18 cellular contexts compared by ENCODE assay signal in genomic region chr17:74119049-74119580, GRCh38.
"Had no signal": no experiment of that assay in that cellular context is flagged by ENCODE, and none has a peak within 500 bp of the region (broad histone marks: within the 10 kb centered on the region; RNA-seq: fewer than 3 reads in every experiment).

No MANE protein-coding gene starts in this region.

- DNase-seq: activated CD4-positive, alpha-beta T cell treated with anti-CD3 and anti-CD28 coated beads, Interleukin-2, amount 10 ng/mL, durations not matched to agents 24 days and 14 days; activated CD8-positive, alpha-beta T cell treated with anti-CD3 and anti-CD28 coated beads for 36 hours; activated naive CD4-positive, alpha-beta T cell treated with anti-CD3 and anti-CD28 coated beads for 36 hours; activated T-cell treated with anti-CD3 and anti-CD28 coated beads, Interleukin-2, amount 50 U/mL, for 1 hour; colonic mucosa; heart left ventricle; immature natural killer cell; mesenchymal stem cell; naive thymus-derived CD8-positive, alpha-beta T cell; nucleus accumbens; stimulated activated CD4-positive, alpha-beta T cell treated with anti-CD3 and anti-CD28 coated beads, Interleukin-12 subunit alpha, Interleukin-12 subunit beta, amount 100 ng/mL, for 4 hours; stimulated activated CD4-positive, alpha-beta T cell treated with anti-CD3 and anti-CD28 coated beads, Interleukin-2, amount 100 ng/mL, for 24 hours; T1000; trophoblast cell had no signal

- H3K36me3 Mint-ChIP-seq: immature natural killer cell; naive thymus-derived CD8-positive, alpha-beta T cell had no signal

- H3K36me3 ChIP-seq: colonic mucosa, heart left ventricle, suprapubic skin had no signal

- H3K27me3 ChIP-seq: colonic mucosa had no signal

- H3K9me3 Mint-ChIP-seq: activated CD4-positive, alpha-beta T cell treated with anti-CD3 and anti-CD28 coated beads, Interleukin-2, amount 10 ng/mL, durations not matched to agents 24 days and 14 days; activated CD8-positive, alpha-beta T cell treated with anti-CD3 and anti-CD28 coated beads for 36 hours; activated naive CD4-positive, alpha-beta T cell treated with anti-CD3 and anti-CD28 coated beads for 36 hours; activated T-helper 17 cell treated with anti-CD3 and anti-CD28 coated beads, Interleukin-2, amount 50 U/mL, for 72 hours; central memory CD8-positive, alpha-beta T cell; immature natural killer cell; naive thymus-derived CD8-positive, alpha-beta T cell; stimulated activated naive CD8-positive, alpha-beta T cell treated with anti-CD3 and anti-CD28 coated beads, Interleukin-15, Interleukin-2, amounts not matched to agents 100 ng/mL and 50 ng/mL, for 24 hours had no signal

- H3K27ac ChIP-seq: colonic mucosa, heart left ventricle, suprapubic skin had no signal

- H3K27ac Mint-ChIP-seq: activated CD4-positive, alpha-beta T cell treated with anti-CD3 and anti-CD28 coated beads, Interleukin-2, amount 10 ng/mL, durations not matched to agents 24 days and 14 days; activated CD8-positive, alpha-beta T cell treated with anti-CD3 and anti-CD28 coated beads for 36 hours; activated naive CD4-positive, alpha-beta T cell treated with anti-CD3 and anti-CD28 coated beads for 36 hours; activated T-helper 17 cell treated with anti-CD3 and anti-CD28 coated beads, Interleukin-2, amount 50 U/mL, for 72 hours; immature natural killer cell; stimulated activated naive CD8-positive, alpha-beta T cell treated with anti-CD3 and anti-CD28 coated beads, Interleukin-15, Interleukin-2, amounts not matched to agents 100 ng/mL and 50 ng/mL, for 24 hours had no signal

- H3K4me1 Mint-ChIP-seq: activated CD4-positive, alpha-beta T cell treated with anti-CD3 and anti-CD28 coated beads, Interleukin-2, amount 10 ng/mL, durations not matched to agents 24 days and 14 days; central memory CD8-positive, alpha-beta T cell; immature natural killer cell; naive thymus-derived CD8-positive, alpha-beta T cell had no signal

- H3K9me3 ChIP-seq: colonic mucosa, suprapubic skin had no signal

- H3K4me3 ChIP-seq: colonic mucosa, heart left ventricle, suprapubic skin had no signal

- H3K4me3 Mint-ChIP-seq: activated CD4-positive, alpha-beta T cell treated with anti-CD3 and anti-CD28 coated beads, Interleukin-2, amount 10 ng/mL, durations not matched to agents 24 days and 14 days; activated CD8-positive, alpha-beta T cell treated with anti-CD3 and anti-CD28 coated beads for 36 hours; activated naive CD4-positive, alpha-beta T cell treated with anti-CD3 and anti-CD28 coated beads for 36 hours; activated T-helper 17 cell treated with anti-CD3 and anti-CD28 coated beads, Interleukin-2, amount 50 U/mL, for 72 hours; central memory CD8-positive, alpha-beta T cell; immature natural killer cell; naive thymus-derived CD8-positive, alpha-beta T cell; stimulated activated naive CD8-positive, alpha-beta T cell treated with anti-CD3 and anti-CD28 coated beads, Interleukin-15, Interleukin-2, amounts not matched to agents 100 ng/mL and 50 ng/mL, for 24 hours had no signal

- H3K4me1 ChIP-seq: colonic mucosa, heart left ventricle, suprapubic skin had no signal
